Comparison of ENCODE assay signal across 21 cellular contexts in genomic region chr1:211714154-211714553, GRCh38.
"Had no signal": no experiment of that assay in that cellular context is flagged by ENCODE, and none has a peak within 500 bp of the region (broad histone marks: within the 10 kb centered on the region; RNA-seq: fewer than 3 reads in every experiment).

No MANE protein-coding gene starts in this region.

- ATAC-seq: activated CD4-positive, alpha-beta T cell treated with anti-CD3 and anti-CD28 coated beads for 36 hours; activated T-helper 17 cell treated with anti-CD3 and anti-CD28 coated beads, Interleukin-2, amount 50 U/mL, for 72 hours; T-cell had no signal

- H3K4me3 ChIP-seq: MG63, SK-N-MC had no signal

- H3K9me3 ChIP-seq: MG63 had no signal

- H3K36me3 ChIP-seq: MG63 had no signal

- H3K27ac ChIP-seq: SK-N-MC, VCaP had no signal

- H3K27me3 ChIP-seq: MG63 had no signal

- DNase-seq: activated CD4-positive, alpha-beta memory T cell treated with anti-CD3 and anti-CD28 coated beads, Interleukin-2, amount 10 ng/mL, durations not matched to agents 7 days and 5 days; activated CD4-positive, alpha-beta T cell treated with anti-CD3 and anti-CD28 coated beads for 36 hours; activated CD4-positive, alpha-beta T cell treated with anti-CD3 and anti-CD28 coated beads, Interleukin-2, amount 50 U/mL, for 1 hour; activated CD4-positive, CD25-positive, alpha-beta regulatory T cell; activated gamma-delta T cell; activated naive CD4-positive, alpha-beta T cell treated with anti-CD3 and anti-CD28 coated beads for 36 hours; activated T-cell treated with anti-CD3 and anti-CD28 coated beads for 4 hours; activated T-cell treated with anti-CD3 and anti-CD28 coated beads, Interleukin-2, amount 50 U/mL, for 48 hours; amygdala; MG63; NCI-H1105; NCI-H1436; NCI-H187 treated with DMSO at 0.1 percent for 48 hours; NCI-H226; NCI-H748 treated with DMSO at 0.1 percent for 48 hours; T-cell; T-helper 2 cell; T1000 had no signal
